ENCODE assay signal across 6 cellular contexts in genomic region chr17:9604583-9604982, GRCh38. TPM values are rescaled to one million over a fixed set of nuclear protein-coding genes. Genes with fewer than 3 reads are reported as not detected.
"Had no signal": no experiment of that assay in that cellular context is flagged by ENCODE, and none has a peak within 500 bp of the region (broad histone marks: within the 10 kb centered on the region; RNA-seq: fewer than 3 reads in every experiment).

No MANE protein-coding gene starts in this region.

RNA-seq across cellular contexts. Expression of gene CFAP52, which starts 28.1 kb away (rescaled TPM):
- total RNA-seq: HepG2, HT-29, HT1080, IMR-90, K562 had no signal
- polyA plus RNA-seq: HepG2, IgD-negative memory B cell, K562 had no signal

RNA-seq across cellular contexts. Expression of gene USP43, which starts 40.7 kb away (rescaled TPM):
- total RNA-seq: IMR-90 had no signal
- polyA plus RNA-seq: IgD-negative memory B cell, IMR-90 had no signal
